In genomic region chr18:14930076-14930475, GRCh38 we compare ENCODE assay signal across 18 cellular contexts.
"Had no signal": no experiment of that assay in that cellular context is flagged by ENCODE, and none has a peak within 500 bp of the region (broad histone marks: within the 10 kb centered on the region; RNA-seq: fewer than 3 reads in every experiment).

No MANE protein-coding gene starts in this region.

- H2AFZ ChIP-seq: hepatocyte had no signal

- H3K4me1 ChIP-seq: foreskin keratinocyte, gastroesophageal sphincter, heart left ventricle, left lung, lower lobe of right lung had no signal

- H3K36me3 ChIP-seq: esophagus muscularis mucosa, gastroesophageal sphincter, heart left ventricle, left lung, lower lobe of right lung had no signal

- H3K27me3 Mint-ChIP-seq: dendritic cell treated with granulocyte-macrophage colony-stimulating factor and Interleukin-4, amounts not matched to agents 40 ng/mL and 50 ng/mL, for 4 days had no signal

- H3K4me1 Mint-ChIP-seq: endodermal cell had no signal

- H3K4me3 ChIP-seq: esophagus muscularis mucosa, gastroesophageal sphincter, heart left ventricle, hepatocyte, left lung, lower lobe of right lung had no signal

- ATAC-seq: effector memory CD8-positive, alpha-beta T cell; foreskin keratinocyte; gastroesophageal sphincter; heart left ventricle; left cardiac atrium; left lung; left ventricle myocardium superior; lower lobe of right lung had no signal

- H3K79me2 ChIP-seq: hepatocyte had no signal

- H3K4me3 Mint-ChIP-seq: dendritic cell treated with granulocyte-macrophage colony-stimulating factor and Interleukin-4, amounts not matched to agents 40 ng/mL and 50 ng/mL, for 4 days; effector memory CD8-positive, alpha-beta T cell; endodermal cell; immature natural killer cell had no signal

- H3K36me3 Mint-ChIP-seq: immature natural killer cell had no signal

- H3K4me2 ChIP-seq: hepatocyte had no signal

- H3K9me3 Mint-ChIP-seq: dendritic cell treated with granulocyte-macrophage colony-stimulating factor and Interleukin-4, amounts not matched to agents 40 ng/mL and 50 ng/mL, for 4 days; effector memory CD8-positive, alpha-beta T cell had no signal

- H3K9me3 ChIP-seq: esophagus muscularis mucosa, gastroesophageal sphincter, heart left ventricle, left lung, lower lobe of right lung had no signal

- H3K27me3 ChIP-seq: foreskin keratinocyte, gastroesophageal sphincter, heart left ventricle, hepatocyte, left lung had no signal

- DNase-seq: cortex of kidney; effector CD8-positive, alpha-beta T cell; effector memory CD8-positive, alpha-beta T cell; endodermal cell; foreskin keratinocyte; heart left ventricle; hypothalamus; immature natural killer cell; left cardiac atrium; left lung; left ventricle myocardium superior; lower lobe of right lung; mesenchymal stem cell; midbrain had no signal

- H3K27ac ChIP-seq: esophagus muscularis mucosa, foreskin keratinocyte, gastroesophageal sphincter, heart left ventricle, hepatocyte, left lung, lower lobe of right lung had no signal

- H3K27ac Mint-ChIP-seq: dendritic cell treated with granulocyte-macrophage colony-stimulating factor and Interleukin-4, amounts not matched to agents 40 ng/mL and 50 ng/mL, for 4 days; effector memory CD8-positive, alpha-beta T cell; endodermal cell; immature natural killer cell had no signal
